6 cellular contexts compared by ENCODE assay signal in the genomic region with DNA sequence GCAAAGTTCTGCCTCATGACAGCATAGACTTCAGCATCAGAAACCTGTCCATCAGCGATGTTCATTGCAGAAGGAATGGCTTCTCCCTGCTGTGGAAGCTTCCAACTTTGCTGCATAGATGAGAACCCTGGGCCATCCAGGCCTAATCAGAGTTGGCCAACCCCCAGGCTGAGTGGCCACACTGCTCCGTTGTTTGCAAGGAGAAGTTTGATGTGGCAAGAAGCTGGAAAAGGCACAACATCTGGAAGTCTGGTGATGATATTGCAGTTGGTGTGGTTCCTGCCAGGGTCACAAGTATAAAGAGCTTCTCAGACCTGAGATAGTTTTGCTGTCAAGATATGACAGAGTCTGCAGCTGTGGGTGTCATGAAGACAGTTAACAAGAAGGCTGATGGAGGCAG.
"Had no signal": no experiment of that assay in that cellular context is flagged by ENCODE, and none has a peak within 500 bp of the region (broad histone marks: within the 10 kb centered on the region; RNA-seq: fewer than 3 reads in every experiment).

No MANE protein-coding gene starts in this region.

- H3K4me2 ChIP-seq: GM23338 had no signal

- ATAC-seq: GM23338, HCT116 had no signal

- H3K36me3 ChIP-seq: HAP-1 had no signal

- DNase-seq: H7, HFFc6, IMR-90 had no signal

- H3K4me1 ChIP-seq: HAP-1 had no signal

- H2AFZ ChIP-seq: GM23338 had no signal

- H3K9me3 ChIP-seq: HAP-1 had no signal

- H3K4me3 ChIP-seq: GM23338, HAP-1 had no signal
